Comparison of ENCODE assay signal across 13 cellular contexts in genomic region chrX:2894885-2895292, GRCh38. TPM values are rescaled to one million over a fixed set of nuclear protein-coding genes. Genes with fewer than 3 reads are reported as not detected.
DNase-seq lines count a peak whose midpoint lies in the region; ATAC-seq and TF ChIP-seq lines count a peak whose summit lies in the region.
"Had no signal": no experiment of that assay in that cellular context is flagged by ENCODE, and none has a peak within 500 bp of the region (broad histone marks: within the 10 kb centered on the region; RNA-seq: fewer than 3 reads in every experiment).

No MANE protein-coding gene starts in this region.

- no peak overlapping the region for H3K4me3 Mint-ChIP-seq in GM23338
- H3K4me3 Mint-ChIP-seq: H9 had no signal

- H3K79me2 ChIP-seq in hepatocyte, result peaks cover 6% of the 10 kb centered on the region
- no peaks in the 10 kb centered on the region for H3K79me2 ChIP-seq in GM23338 (replicated peaks; ENCODE audit: insufficient read depth)

- 19% methylated on average over 9 of the region's 9 CpGs for WGBS in hepatocyte (ENCODE audit: low lambda C conversion rate, missing lambda C conversion rate)

- H3K27ac ChIP-seq in cardiac muscle cell (peak overlapping the region; percentile 83), RWPE2 (ENCODE audit: poor library complexity, severe bottlenecking) (no peak overlapping the region), hepatocyte (peak overlapping the region; percentile 77), GM23338 (ENCODE audit: low read depth) (no peak overlapping the region)
- H3K27ac ChIP-seq: gastrocnemius medialis, upper lobe of left lung had no signal

- peaks cover 14% of the 10 kb centered on the region for H3K36me3 Mint-ChIP-seq in GM23338 (ENCODE audit: low read depth)

- peak overlapping the region; percentile 61 for H3K4me2 ChIP-seq in hepatocyte
- no peak overlapping the region for H3K4me2 ChIP-seq in GM23338

- H3K4me1 ChIP-seq in cardiac muscle cell (ENCODE audit: low read depth) (peaks cover 42% of the 10 kb centered on the region), RWPE2 (ENCODE audit: insufficient read depth, poor library complexity, severe bottlenecking) (peaks cover 7% of the 10 kb centered on the region), hepatocyte (ENCODE audit: insufficient read depth) (peaks cover 72% of the 10 kb centered on the region), GM23338 (ENCODE audit: insufficient read depth) (peaks cover 15% of the 10 kb centered on the region)
- H3K4me1 ChIP-seq: gastrocnemius medialis had no signal

- no peaks in the 10 kb centered on the region for H3K9me3 Mint-ChIP-seq in GM23338
- H3K9me3 Mint-ChIP-seq: H9 had no signal

- H3K9me3 ChIP-seq in cardiac muscle cell (ENCODE audit: low read depth), result no peaks in the 10 kb centered on the region
- no peaks in the 10 kb centered on the region for H3K9me3 ChIP-seq in RWPE2 (ENCODE audit: severe bottlenecking)
- no peaks in the 10 kb centered on the region for H3K9me3 ChIP-seq in hepatocyte (ENCODE audit: low read depth)
- H3K9me3 ChIP-seq: gastrocnemius medialis, upper lobe of left lung had no signal

- intact Hi-C loops in cardiac septum (cut with DNase I) (no loop called here), posterior cingulate gyrus (cut with DNase I) (no loop called here)

- H2AFZ ChIP-seq in hepatocyte (no peak overlapping the region), GM23338 (no peak overlapping the region)

- H3K36me3 ChIP-seq in cardiac muscle cell, result no peaks in the 10 kb centered on the region
- no peaks in the 10 kb centered on the region for H3K36me3 ChIP-seq in RWPE2 (ENCODE audit: low read depth)
- H3K36me3 ChIP-seq in hepatocyte (replicated peaks; ENCODE audit: insufficient read depth, low read depth), result no peaks in the 10 kb centered on the region
- no peaks in the 10 kb centered on the region for H3K36me3 ChIP-seq in GM23338 (ENCODE audit: insufficient read depth)
- H3K36me3 ChIP-seq: gastrocnemius medialis, upper lobe of left lung had no signal

- no peaks in the 10 kb centered on the region for H4K20me1 ChIP-seq in hepatocyte (ENCODE audit: insufficient read depth, poor library complexity, severe bottlenecking)
- no peaks in the 10 kb centered on the region for H4K20me1 ChIP-seq in GM23338 (replicated peaks; ENCODE audit: insufficient read depth)

- no peaks in the 10 kb centered on the region for H3K9me2 ChIP-seq in hepatocyte (replicated peaks; ENCODE audit: insufficient read depth)
- no peaks in the 10 kb centered on the region for H3K9me2 ChIP-seq in GM23338 (ENCODE audit: insufficient read depth)

- no peak overlapping the region for H3K4me3 ChIP-seq in cardiac muscle cell
- no peak overlapping the region for H3K4me3 ChIP-seq in RWPE2 (ENCODE audit: severe bottlenecking)
- H3K4me3 ChIP-seq in hepatocyte, result no peak overlapping the region
- H3K4me3 ChIP-seq in GM23338, result no peak overlapping the region
- H3K4me3 ChIP-seq: gastrocnemius medialis, upper lobe of left lung had no signal

- H3K4me1 Mint-ChIP-seq in GM23338, result peaks cover 37% of the 10 kb centered on the region

- H3K27ac Mint-ChIP-seq in GM23338, result no peak overlapping the region

- DNase-seq in cardiac muscle cell (ENCODE audit: low read depth in 1 of 2, low spot score in 1 of 2) (peak; percentile 38 to 55), cardiac septum (ENCODE audit: low spot score) (no peak), RWPE2 (ENCODE audit: low spot score) (no peak), hepatocyte (ENCODE audit: low spot score) (peak; percentile 85), GM23338 (ENCODE audit: low spot score) (no peak), NCI-H146 (lab: John Stamatoyannopoulos, UW) (no peak), posterior cingulate gyrus (no peak)
- DNase-seq: activated CD4-positive, alpha-beta T cell treated with anti-CD3 and anti-CD28 coated beads, Interleukin-2, amount 50 U/mL, for 1 hour; gastrocnemius medialis; H9; stimulated activated CD4-positive, alpha-beta T cell treated with anti-CD3 and anti-CD28 coated beads, Interleukin-2, amount 100 ng/mL, for 48 hours had no signal

- ATAC-seq in RWPE2 (ENCODE audit: low read depth) (peak; percentile 25; the same call in 2 of the 3 replicates), GM23338 (no peak), HG02798 (IDR thresholded peaks at IDR 0.05; ENCODE audit: poor library complexity, unreplicated experiment) (no peak)
- ATAC-seq: gastrocnemius medialis had no signal

- H3K27me3 Mint-ChIP-seq in GM23338 (ENCODE audit: insufficient read depth, low read depth, poor library complexity), result peaks cover 6% of the 10 kb centered on the region

- H3K27me3 ChIP-seq in cardiac muscle cell (no peaks in the 10 kb centered on the region), RWPE2 (ENCODE audit: insufficient read depth, poor library complexity, severe bottlenecking) (no peaks in the 10 kb centered on the region), hepatocyte (no peaks in the 10 kb centered on the region), GM23338 (ENCODE audit: insufficient read depth) (no peaks in the 10 kb centered on the region)
- H3K27me3 ChIP-seq: gastrocnemius medialis, upper lobe of left lung had no signal

- 0 out of 2 replicates have a peak, but pooled peaks cover 3% of the 10 kb centered on the region for H3F3A ChIP-seq in GM23338 (replicated peaks; ENCODE audit: low read depth)

- no peak for TF ChIP-seq CTCF in cardiac muscle cell (IDR thresholded peaks at IDR 0.05; ENCODE audit: low read depth, low read length)
- no peak for TF ChIP-seq CTCF in RWPE2 (IDR thresholded peaks at IDR 0.05; ENCODE audit: poor library complexity, severe bottlenecking)
- no peak for TF ChIP-seq CTCF in hepatocyte (IDR thresholded peaks at IDR 0.05; ENCODE audit: poor library complexity)
- TF ChIP-seq CTCF in GM23338 (conservative IDR thresholded peaks at IDR 0.05; ENCODE audit: low read depth in 2 of 2), result no peak

TF ChIP-seq in GM23338, 12 proteins besides CTCF, POLR2A, EP300 and RAD21 (continues in another document):
- TF ChIP-seq ZNF331 (CRISPR knock-in tag; IDR thresholded peaks at IDR 0.05; ENCODE audit: low read depth), result no peak
- no peak for TF ChIP-seq JUNB (IDR thresholded peaks at IDR 0.05; ENCODE audit: unreplicated experiment)
- TF ChIP-seq ZNF462 (CRISPR knock-in tag; IDR thresholded peaks at IDR 0.05), result no peak
- TF ChIP-seq NANOG (IDR thresholded peaks at IDR 0.05; ENCODE audit: borderline replicate concordance), result no peak

RNA-seq across cellular contexts. Expression of gene ARSD, which starts 34.2 kb away (rescaled TPM):
- total RNA-seq in cardiac muscle cell, result 29.9 and 32.7 TPM in 2 replicates
- 23.5 and 29.7 TPM in 2 replicates for polyA plus RNA-seq in cardiac muscle cell
- 15.7 TPM for total RNA-seq in cardiac septum
- total RNA-seq in hepatocyte, result 32.9 and 34.2 TPM in 2 replicates
- 25.0 and 27.0 TPM in 2 replicates for polyA plus RNA-seq in hepatocyte
- total RNA-seq in GM23338 (2014; rRNA removed; shearing (Covaris generic)), result 1.7 and 2.1 TPM in 2 replicates
- 0.90 and 1.3 TPM in 2 replicates for polyA plus RNA-seq in GM23338 (2016; fragmentation: Nextera tagmentation; extraction: Ambion mirVana)

Comparison
In these comparisons a context has a peak if more than half of its experiments do, and no peak if none do; other contexts are left out.
1. DNase-seq: peak in cardiac muscle cell (2 of 2) and hepatocyte (single experiment); none in cardiac septum (single experiment), RWPE2 (single experiment), GM23338 (single experiment), NCI-H146 (single experiment) and posterior cingulate gyrus (0 of 10).
2. H3K27ac ChIP-seq: peak in cardiac muscle cell (single experiment) and hepatocyte (single experiment); none in RWPE2 (single experiment) and GM23338 (single experiment).